ENCODE assay signal across 15 cellular contexts in genomic region chr9:93052791-93053540, GRCh38.
A peak's percentile ranks its signal among the peaks of the same experiment; 100 is the strongest.
DNase-seq lines count a peak whose midpoint lies in the region; ATAC-seq and TF ChIP-seq lines count a peak whose summit lies in the region.
"Had no signal": no experiment of that assay in that cellular context is flagged by ENCODE, and none has a peak within 500 bp of the region (broad histone marks: within the 10 kb centered on the region; RNA-seq: fewer than 3 reads in every experiment).

No MANE protein-coding gene starts in this region.

- H3K27ac Mint-ChIP-seq in stimulated activated memory B cell treated with anti-CD40 and anti-IgM and Interleukin-4, amounts not matched to agents 10 μg/mL and 1 μg/mL and 100 μg/mL, for 72 hours, result peak overlapping the region; percentile 74

- DNase-seq in DMS 273 (lab: John Stamatoyannopoulos, UW; ENCODE audit: unreplicated experiment) (peak; percentile 23), DMS 273 treated with DMSO at 0.1 percent for 48 hours (lab: John Stamatoyannopoulos, UW) (no peak), NCI-H1105 treated with DMSO at 0.1 percent for 48 hours (lab: John Stamatoyannopoulos, UW) (peak; percentile 25), islet precursor cell (peak; percentile 78), GM13976 (ENCODE audit: low spot score) (no peak), GDM1 (lab: John Stamatoyannopoulos, UW) (no peak)
- DNase-seq: activated naive CD4-positive, alpha-beta T cell treated with anti-CD3 and anti-CD28 coated beads, Interleukin-2, amount 10 ng/mL, durations not matched to agents 7 days and 5 days; CD4-positive, alpha-beta memory T cell; MV-4-11; PC-3; stimulated activated CD4-positive, alpha-beta T cell treated with anti-CD3 and anti-CD28 coated beads, Interleukin-15, amount 100 ng/mL, for 24 hours; testis had no signal

- no peak for ATAC-seq in stimulated activated memory B cell treated with anti-CD40 and anti-IgM and Interleukin-4, amounts not matched to agents 10 μg/mL and 1 μg/mL and 100 μg/mL, for 72 hours
- no peak for ATAC-seq in HG03354 (IDR thresholded peaks at IDR 0.05; ENCODE audit: poor library complexity, severe bottlenecking, unreplicated experiment)
- ATAC-seq: gastroesophageal sphincter, PC-3 had no signal

- H3K36me3 Mint-ChIP-seq in stimulated activated memory B cell treated with anti-CD40 and anti-IgM and Interleukin-4, amounts not matched to agents 10 μg/mL and 1 μg/mL and 100 μg/mL, for 72 hours, result no peaks in the 10 kb centered on the region
- H3K36me3 Mint-ChIP-seq: activated naive CD4-positive, alpha-beta T cell treated with anti-CD3 and anti-CD28 coated beads, Interleukin-2, amount 10 ng/mL, durations not matched to agents 7 days and 5 days; CD4-positive, alpha-beta memory T cell had no signal

- H3K9me3 Mint-ChIP-seq in stimulated activated memory B cell treated with anti-CD40 and anti-IgM and Interleukin-4, amounts not matched to agents 10 μg/mL and 1 μg/mL and 100 μg/mL, for 72 hours, result no peaks in the 10 kb centered on the region
- H3K9me3 Mint-ChIP-seq: activated naive CD4-positive, alpha-beta T cell treated with anti-CD3 and anti-CD28 coated beads, Interleukin-2, amount 10 ng/mL, durations not matched to agents 7 days and 5 days had no signal

- H3K27me3 Mint-ChIP-seq in stimulated activated memory B cell treated with anti-CD40 and anti-IgM and Interleukin-4, amounts not matched to agents 10 μg/mL and 1 μg/mL and 100 μg/mL, for 72 hours, result no peaks in the 10 kb centered on the region
- H3K27me3 Mint-ChIP-seq: CD4-positive, alpha-beta memory T cell had no signal

- in situ Hi-C loops in GM13976 (cut with MboI; ENCODE audit: low sequenced_read_pairs, unreplicated experiment), result no loop called here

- H3K4me3 Mint-ChIP-seq in stimulated activated memory B cell treated with anti-CD40 and anti-IgM and Interleukin-4, amounts not matched to agents 10 μg/mL and 1 μg/mL and 100 μg/mL, for 72 hours, result no peak overlapping the region
- H3K4me3 Mint-ChIP-seq: activated naive CD4-positive, alpha-beta T cell treated with anti-CD3 and anti-CD28 coated beads, Interleukin-2, amount 10 ng/mL, durations not matched to agents 7 days and 5 days; CD4-positive, alpha-beta memory T cell had no signal

- peaks cover 41% of the 10 kb centered on the region for H3K4me1 Mint-ChIP-seq in stimulated activated memory B cell treated with anti-CD40 and anti-IgM and Interleukin-4, amounts not matched to agents 10 μg/mL and 1 μg/mL and 100 μg/mL, for 72 hours

- no peak for TF ChIP-seq CTCF in GM13976 (IDR thresholded peaks at IDR 0.05; ENCODE audit: borderline replicate concordance, control extremely low read depth, extremely low read depth, insufficient read depth, missing control alignments)

Comparison
In these comparisons a context has a peak if more than half of its experiments do, and no peak if none do; other contexts are left out.
1. DNase-seq: peak in DMS 273 (single experiment), NCI-H1105 treated with DMSO at 0.1 percent for 48 hours (single experiment) and islet precursor cell (single experiment); none in DMS 273 treated with DMSO at 0.1 percent for 48 hours (single experiment), GM13976 (single experiment) and GDM1 (single experiment).